In the genomic region with DNA sequence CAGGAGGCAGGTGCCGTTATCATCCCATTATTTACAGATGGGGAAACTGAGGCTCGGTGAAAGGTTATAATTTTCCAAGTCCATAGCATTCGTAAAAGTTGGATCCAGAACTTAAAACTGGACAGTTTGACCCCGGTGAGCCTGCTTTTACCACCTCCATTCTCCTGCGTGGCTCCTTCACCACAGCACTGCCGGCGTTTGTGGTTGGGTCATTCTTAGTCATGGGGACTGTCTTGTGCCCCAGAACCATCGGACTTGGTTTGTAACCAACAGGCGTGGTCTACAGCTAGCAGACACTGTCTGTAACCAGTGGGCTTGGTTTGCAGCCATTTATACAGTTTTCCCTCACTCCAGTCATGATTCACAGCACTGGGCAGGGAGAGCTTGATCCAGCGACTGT, we compare ENCODE assay signal across 30 cellular contexts.
"Had no signal": no experiment of that assay in that cellular context is flagged by ENCODE, and none has a peak within 500 bp of the region (broad histone marks: within the 10 kb centered on the region; RNA-seq: fewer than 3 reads in every experiment).

No MANE protein-coding gene starts in this region.

- DNase-seq: naive B cell; occipital lobe; ovary; retina; right cardiac atrium; right lobe of liver; sigmoid colon; small intestine; stimulated activated CD4-positive, alpha-beta T cell treated with anti-CD3 and anti-CD28 coated beads, Interleukin-12 subunit alpha, Interleukin-12 subunit beta, amount 100 ng/mL, for 4 hours; stimulated activated CD4-positive, alpha-beta T cell treated with anti-CD3 and anti-CD28 coated beads, Interleukin-1b, Interleukin-23, amount 100 ng/mL, for 48 hours; stimulated activated CD4-positive, alpha-beta T cell treated with anti-CD3 and anti-CD28 coated beads, Interleukin-4, amount 100 ng/mL, for 1 hour; stimulated activated CD4-positive, alpha-beta T cell treated with anti-CD3 and anti-CD28 coated beads, Interleukin-4, amount 100 ng/mL, for 4 hours; stimulated activated CD8-positive, alpha-beta memory T cell treated with anti-CD3 and anti-CD28 coated beads, Interleukin-4, amount 100 ng/mL, for 48 hours; stimulated activated naive CD4-positive, alpha-beta T cell; stimulated activated naive CD8-positive, alpha-beta T cell treated with anti-CD3 and anti-CD28 coated beads, Interleukin-15, amount 100 ng/mL, for 72 hours; stimulated activated naive CD8-positive, alpha-beta T cell treated with anti-CD3 and anti-CD28 coated beads, Interleukin-15, Interleukin-2, amounts not matched to agents 100 U/mL and 50 U/mL, for 24 hours; substantia nigra; testis; tibial artery; transverse colon; upper lobe of right lung; uterus had no signal

- H3K4me1 Mint-ChIP-seq: stimulated activated memory B cell treated with anti-CD40 and anti-IgM and Interleukin-4, amounts not matched to agents 10 μg/mL and 1 μg/mL and 100 μg/mL, for 72 hours had no signal

- H3K27me3 ChIP-seq: neural progenitor cell, ovary, right lobe of liver, testis, uterus had no signal

- H3K27ac Mint-ChIP-seq: natural killer cell treated with Interleukin-12 subunit alpha and Interleukin-12 subunit beta and Interleukin-15 and Interleukin-18, amount 100 ng/mL, for 72 hours; neural progenitor cell; progenitor cell of endocrine pancreas; stimulated activated memory B cell treated with anti-CD40 and anti-IgM and Interleukin-4, amounts not matched to agents 10 μg/mL and 1 μg/mL and 100 μg/mL, for 72 hours; stimulated activated naive CD8-positive, alpha-beta T cell treated with anti-CD3 and anti-CD28 coated beads, Interleukin-15, amount 100 ng/mL, for 72 hours had no signal

- H3K36me3 ChIP-seq: neural progenitor cell, ovary, right lobe of liver, sigmoid colon, suprapubic skin, tibial artery, transverse colon, upper lobe of right lung, uterus had no signal

- H3K4me1 ChIP-seq: neural progenitor cell, parathyroid adenoma, right lobe of liver, sigmoid colon, suprapubic skin, testis, transverse colon, upper lobe of right lung, uterus had no signal

- H3K4me2 ChIP-seq: neural progenitor cell had no signal

- H2AFZ ChIP-seq: neural progenitor cell, parathyroid adenoma had no signal

- ATAC-seq: natural killer cell treated with Interleukin-12 subunit alpha and Interleukin-12 subunit beta and Interleukin-15 and Interleukin-18, amount 100 ng/mL, for 72 hours; right cardiac atrium; right lobe of liver; stimulated activated memory B cell treated with anti-CD40 and anti-IgM and Interleukin-4, amounts not matched to agents 10 μg/mL and 1 μg/mL and 100 μg/mL, for 72 hours; stimulated activated naive CD8-positive, alpha-beta T cell treated with anti-CD3 and anti-CD28 coated beads, Interleukin-15, amount 100 ng/mL, for 72 hours; stimulated activated naive CD8-positive, alpha-beta T cell treated with anti-CD3 and anti-CD28 coated beads, Interleukin-15, Interleukin-2, amounts not matched to agents 100 U/mL and 50 U/mL, for 24 hours; upper lobe of right lung had no signal

- H3K27ac ChIP-seq: neural progenitor cell, ovary, parathyroid adenoma, right lobe of liver, sigmoid colon, suprapubic skin, testis, tibial artery, transverse colon, upper lobe of right lung, uterus had no signal

- H3K79me2 ChIP-seq: parathyroid adenoma had no signal

- H3K9me3 ChIP-seq: ovary, right lobe of liver, sigmoid colon, suprapubic skin, testis, tibial artery, transverse colon, upper lobe of right lung, uterus had no signal

- H3K4me3 Mint-ChIP-seq: naive B cell; natural killer cell treated with Interleukin-12 subunit alpha and Interleukin-12 subunit beta and Interleukin-15 and Interleukin-18, amount 100 ng/mL, for 72 hours; neural progenitor cell; stimulated activated memory B cell treated with anti-CD40 and anti-IgM and Interleukin-4, amounts not matched to agents 10 μg/mL and 1 μg/mL and 100 μg/mL, for 72 hours; stimulated activated naive CD8-positive, alpha-beta T cell treated with anti-CD3 and anti-CD28 coated beads, Interleukin-15, amount 100 ng/mL, for 72 hours; type B pancreatic cell had no signal

- H3K4me3 ChIP-seq: neural progenitor cell, ovary, right lobe of liver, sigmoid colon, suprapubic skin, testis, tibial artery, transverse colon, upper lobe of right lung, uterus had no signal

- H3K36me3 Mint-ChIP-seq: naive B cell; naive thymus-derived CD8-positive, alpha-beta T cell; natural killer cell treated with Interleukin-12 subunit alpha and Interleukin-12 subunit beta and Interleukin-15 and Interleukin-18, amount 100 ng/mL, for 72 hours; neural progenitor cell; stimulated activated memory B cell treated with anti-CD40 and anti-IgM and Interleukin-4, amounts not matched to agents 10 μg/mL and 1 μg/mL and 100 μg/mL, for 72 hours; type B pancreatic cell had no signal

- H3K9ac ChIP-seq: neural progenitor cell, parathyroid adenoma had no signal

- H3K9me3 Mint-ChIP-seq: naive thymus-derived CD8-positive, alpha-beta T cell; natural killer cell treated with Interleukin-12 subunit alpha and Interleukin-12 subunit beta and Interleukin-15 and Interleukin-18, amount 100 ng/mL, for 72 hours; stimulated activated naive CD8-positive, alpha-beta T cell treated with anti-CD3 and anti-CD28 coated beads, Interleukin-15, amount 100 ng/mL, for 72 hours had no signal

- H3K27me3 Mint-ChIP-seq: stimulated activated memory B cell treated with anti-CD40 and anti-IgM and Interleukin-4, amounts not matched to agents 10 μg/mL and 1 μg/mL and 100 μg/mL, for 72 hours; stimulated activated naive CD8-positive, alpha-beta T cell treated with anti-CD3 and anti-CD28 coated beads, Interleukin-15, amount 100 ng/mL, for 72 hours had no signal
